ENCODE assay signal across 13 cellular contexts in the genomic region with DNA sequence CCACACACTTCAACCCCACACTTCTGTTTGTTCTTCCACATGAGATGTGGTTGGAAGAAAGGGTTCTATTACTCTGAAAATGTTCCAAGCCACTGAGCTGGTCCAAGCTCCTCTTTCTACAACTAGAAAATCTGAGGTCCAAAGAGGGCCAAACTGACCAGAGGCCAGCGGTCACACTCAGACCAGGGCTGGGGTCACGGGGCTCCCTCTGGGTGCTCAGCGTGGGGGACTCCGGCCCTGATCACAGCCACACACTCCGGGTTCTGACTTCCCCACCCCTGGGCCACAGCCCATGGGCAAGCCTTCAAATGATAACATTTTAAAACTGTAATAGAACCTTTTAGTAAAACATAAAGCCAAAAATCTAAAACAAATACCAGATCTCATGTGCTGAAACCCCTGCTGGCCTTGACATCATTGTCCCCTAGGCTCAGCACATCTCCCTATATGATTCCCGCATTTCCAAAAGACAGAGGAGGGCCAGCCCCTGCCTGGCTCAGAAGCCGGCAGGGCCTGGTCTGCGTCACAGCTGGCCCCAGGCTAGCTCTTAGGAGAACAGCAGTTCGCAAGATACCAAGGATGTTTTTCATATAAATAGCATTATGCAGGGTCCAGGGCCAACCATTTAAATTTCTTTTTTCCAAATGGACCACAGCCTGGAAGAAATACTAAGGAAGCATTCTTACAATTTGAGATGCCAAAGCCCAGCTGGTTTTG. TPM values are rescaled to one million over a fixed set of nuclear protein-coding genes. Genes with fewer than 3 reads are reported as not detected.
DNase-seq lines count a peak whose midpoint lies in the region; ATAC-seq and TF ChIP-seq lines count a peak whose summit lies in the region.
"Had no signal": no experiment of that assay in that cellular context is flagged by ENCODE, and none has a peak within 500 bp of the region (broad histone marks: within the 10 kb centered on the region; RNA-seq: fewer than 3 reads in every experiment).

No MANE protein-coding gene starts in this region.

- H3K36me3 ChIP-seq in heart right ventricle (no peaks in the 10 kb centered on the region), ovary (no peaks in the 10 kb centered on the region)
- H3K36me3 ChIP-seq in effector memory CD4-positive, alpha-beta T cell (ENCODE audit: control insufficient read depth, insufficient read depth, low read length) = no peaks in the 10 kb centered on the region

- H3K27me3 ChIP-seq in heart right ventricle (peaks cover 0 to 33% (median 26%) of the 10 kb centered on the region in 7 donors), ovary (no peaks in the 10 kb centered on the region)
- H3K27me3 ChIP-seq in effector memory CD4-positive, alpha-beta T cell (replicated peaks; ENCODE audit: control insufficient read depth, insufficient read depth, low read length, poor library complexity, severe bottlenecking) = no peaks in the 10 kb centered on the region

- no peak for TF ChIP-seq POLR2A in ovary (IDR thresholded peaks at IDR 0.05)

- H3K4me1 ChIP-seq in heart right ventricle (peaks cover 0 to 25% (median 15%) of the 10 kb centered on the region in 9 donors), ovary (ENCODE audit: insufficient read depth) (peaks cover 15% of the 10 kb centered on the region)
- H3K4me1 ChIP-seq in effector memory CD4-positive, alpha-beta T cell (ENCODE audit: control insufficient read depth, insufficient read depth, low read length, poor library complexity, severe bottlenecking) = peaks cover 53% of the 10 kb centered on the region

- TF ChIP-seq CTCF in heart right ventricle (IDR thresholded peaks at IDR 0.05) = no peak
- TF ChIP-seq CTCF in ovary (IDR thresholded peaks at IDR 0.05) = no peak

- no peaks in the 10 kb centered on the region for H3K9me3 ChIP-seq in heart right ventricle
- H3K9me3 ChIP-seq in ovary = no peaks in the 10 kb centered on the region
- H3K9me3 ChIP-seq in effector memory CD4-positive, alpha-beta T cell (ENCODE audit: control insufficient read depth, low read length) = no peaks in the 10 kb centered on the region
- H3K9me3 ChIP-seq: A549 had no signal

- TF ChIP-seq EP300 in ovary (IDR thresholded peaks at IDR 0.05) = peak; percentile 22

- WGBS in heart right ventricle, 2 donors = 58 to 68% methylated on average over 9 of the region's 9 CpGs
- 16 to 18% (median 16%) methylated on average over 9 of the region's 9 CpGs for WGBS in ovary, 3 donors

- H3K27ac ChIP-seq in heart right ventricle = peak overlapping the region in 2 of 10 donors; percentile 20 to 55
- peak overlapping the region; percentile 65 to 86 for H3K27ac ChIP-seq in ovary
- H3K27ac ChIP-seq in effector memory CD4-positive, alpha-beta T cell (ENCODE audit: insufficient read depth, low read length, poor library complexity, severe bottlenecking) = no peak overlapping the region

- intact Hi-C loops in Right ventricle myocardium inferior (cut with DNase I) (no loop called here), cardiac septum (cut with DNase I) (no loop called here), heart right ventricle (cut with DNase I) (loop anchor here in 2 of 10 donors (5.0 kb wide), 1 partner anchor 54 kb away; no protein-coding TSS in a partner anchor), ovary (cut with DNase I) (no loop called here)

- H3K4me3 ChIP-seq in heart right ventricle = no peak overlapping the region
- no peak overlapping the region for H3K4me3 ChIP-seq in ovary
- H3K4me3 ChIP-seq in effector memory CD4-positive, alpha-beta T cell (ENCODE audit: insufficient read depth, low read depth, low read length, poor library complexity, severe bottlenecking) = no peak overlapping the region
- H3K4me3 ChIP-seq: A549 had no signal

- ATAC-seq in Right ventricle myocardium inferior (peak; percentile 72), heart right ventricle (peak in 7 of 8 donors; percentile 29 to 58 (median 39)), HG02973 (IDR thresholded peaks at IDR 0.05; ENCODE audit: unreplicated experiment) (no peak), GM19463 (IDR thresholded peaks at IDR 0.05; ENCODE audit: unreplicated experiment) (no peak)
- ATAC-seq: A549; stimulated activated naive CD8-positive, alpha-beta T cell treated with anti-CD3 and anti-CD28 coated beads, Interleukin-15, amount 100 ng/mL, for 72 hours had no signal

- DNase-seq in Right ventricle myocardium inferior (ENCODE audit: missing footprints) = peak; percentile 82
- no peak for DNase-seq in cardiac septum (ENCODE audit: low spot score)
- DNase-seq in heart right ventricle = no peak
- DNase-seq in ovary = peak; percentile 62 to 86 (median 79)
- no peak for DNase-seq in effector memory CD4-positive, alpha-beta T cell
- no peak for DNase-seq in NCI-H510A (lab: John Stamatoyannopoulos, UW)
- DNase-seq: activated CD4-positive, CD25-positive, alpha-beta regulatory T cell; activated CD8-positive, alpha-beta memory T cell treated with anti-CD3 and anti-CD28 coated beads, Interleukin-2, amount 50 U/mL, for 48 hours; immature natural killer cell; stimulated activated naive CD8-positive, alpha-beta T cell treated with anti-CD3 and anti-CD28 coated beads, Interleukin-15, amount 100 ng/mL, for 72 hours had no signal

RNA-seq across cellular contexts. Expression of gene CRYGN, which starts 3.3 kb away (rescaled TPM):
- not detected for total RNA-seq in Right ventricle myocardium inferior
- total RNA-seq in cardiac septum = not detected
- total RNA-seq in heart right ventricle = under 1 TPM in 2 of 10 donors, not detected in 8; 0.15 to 0.72 TPM
- polyA plus RNA-seq in heart right ventricle = under 1 TPM; 0.07 to 0.29 TPM
- total RNA-seq in ovary = 1 to 10 TPM in 2 of 7 donors, under 1 TPM in 3, not detected in 2; 0.43 to 2.3 (median 0.95) TPM
- polyA plus RNA-seq in ovary = under 1 TPM; 0.24 to 0.53 TPM
- polyA plus RNA-seq: A549, immature natural killer cell had no signal

RNA-seq across cellular contexts. Expression of gene WDR86, which starts 26.8 kb away (rescaled TPM):
- total RNA-seq in Right ventricle myocardium inferior (0.41 TPM), cardiac septum (not detected), heart right ventricle (under 1 TPM in 7 of 10 donors, not detected in 3; 0.15 to 0.52 (median 0.33) TPM), ovary (10 to 100 TPM in 5 of 7 donors, 1 to 10 TPM in 2; 1.2 to 43.4 (median 19.4) TPM)
- polyA plus RNA-seq in heart right ventricle (under 1 TPM; 0.17 to 0.22 TPM), ovary (1 to 10 TPM in 1 of 2 donors, under 1 TPM in 1; 0.77 to 3.1 TPM)

Comparison
In these comparisons a context has a peak if more than half of its experiments do, and no peak if none do; other contexts are left out.
1. DNase-seq: peak in Right ventricle myocardium inferior (single experiment) and ovary (5 of 5); none in cardiac septum (single experiment), heart right ventricle (0 of 2), effector memory CD4-positive, alpha-beta T cell (0 of 3) and NCI-H510A (single experiment).
2. ATAC-seq: peak in Right ventricle myocardium inferior (single experiment) and heart right ventricle (7 of 8); none in HG02973 (single experiment) and GM19463 (single experiment).